8 cellular contexts compared by ENCODE assay signal in the genomic region with DNA sequence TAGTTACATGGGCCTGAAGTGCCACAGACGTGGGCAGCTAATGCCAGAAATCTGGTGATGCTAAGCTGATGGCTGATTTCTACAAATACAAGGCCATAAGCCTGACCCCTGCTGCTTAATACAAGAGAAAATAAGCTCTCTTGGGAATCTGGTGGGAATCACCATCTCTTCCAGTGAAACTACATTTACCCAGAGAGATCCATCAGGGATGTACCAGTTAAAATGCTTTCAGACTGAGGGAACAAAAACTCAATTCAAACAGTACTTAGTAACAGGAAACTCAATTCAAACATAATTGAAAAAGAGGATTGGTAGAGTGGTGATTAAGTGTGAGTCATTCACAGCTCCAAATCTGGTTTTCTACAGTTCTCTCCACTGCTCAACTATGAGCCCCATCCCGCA. TPM values are rescaled to one million over a fixed set of nuclear protein-coding genes. Genes with fewer than 3 reads are reported as not detected.
A peak's percentile ranks its signal among the peaks of the same experiment; 100 is the strongest.
DNase-seq lines count a peak whose midpoint lies in the region; ATAC-seq and TF ChIP-seq lines count a peak whose summit lies in the region.

No MANE protein-coding gene starts in this region.

- H4K5ac ChIP-seq in mesendoderm (ENCODE audit: low read length) = no peak overlapping the region

- no peak overlapping the region for H3K18ac ChIP-seq in mesendoderm (ENCODE audit: low read length)

- H3K79me2 ChIP-seq in ACC112 (ENCODE audit: control insufficient read depth, insufficient read depth, low read length, unreplicated experiment) (peaks cover 25% of the 10 kb centered on the region), mesendoderm (ENCODE audit: control insufficient read depth, insufficient read depth, low read length) (peaks cover 2% of the 10 kb centered on the region)

- H3K9ac ChIP-seq in HUES6 (ENCODE audit: low read length) = peak overlapping the region; percentile 98
- H3K9ac ChIP-seq in mesendoderm (ENCODE audit: low read length) = no peak overlapping the region

- no peak overlapping the region for H4K8ac ChIP-seq in mesendoderm (ENCODE audit: low read depth, low read length)

- no peak overlapping the region for H2BK120ac ChIP-seq in mesendoderm (ENCODE audit: low read depth, low read length)

- H3K36me3 ChIP-seq in ACC112 (ENCODE audit: insufficient read depth, low read length) (no peaks in the 10 kb centered on the region), HUES6 (ENCODE audit: control insufficient read depth, insufficient read depth, low read length) (no peaks in the 10 kb centered on the region), ascending aorta (peaks cover 0 to 2% of the 10 kb centered on the region in 2 donors), mesendoderm (ENCODE audit: control insufficient read depth, insufficient read depth, low read length) (no peaks in the 10 kb centered on the region)

- no peak overlapping the region for H3K4ac ChIP-seq in mesendoderm (ENCODE audit: low read depth, low read length)

- DNase-seq in ascending aorta (ENCODE audit: low spot score in 2 of 2) = no peak
- DNase-seq in mesendoderm = no peak
- DNase-seq in T1000 (lab: John Stamatoyannopoulos, UW) = no peak
- no peak for DNase-seq in anterior cingulate cortex (lab: John Stamatoyannopoulos, UW)

- H3K4me3 ChIP-seq in ACC112 (ENCODE audit: low read depth, low read length) (peak overlapping the region; percentile 46), HUES6 (ENCODE audit: low read depth, low read length) (no peak overlapping the region), ascending aorta (no peak overlapping the region), mesendoderm (ENCODE audit: low read length) (no peak overlapping the region)

- H3K27ac ChIP-seq in ACC112 (ENCODE audit: low read depth, low read length) (peak overlapping the region; percentile 98), HUES6 (ENCODE audit: low read depth, low read length) (0 out of 2 replicates have a peak overlapping the region, but pooled peaks have one; percentile 14), ascending aorta (peak overlapping the region; percentile 98 to 99), mesendoderm (ENCODE audit: low read depth, low read length) (peak overlapping the region; percentile 9)

- no CpG with 5 or more reads among the region's 2 CpGs for WGBS in mesendoderm (ENCODE audit: extremely low coverage, insufficient coverage, low lambda C conversion rate)

- H2AK5ac ChIP-seq in mesendoderm (ENCODE audit: low read length) = peak overlapping the region; percentile 43

- intact Hi-C loops in ascending aorta (cut with DNase I) = loop anchor here (2.0 to 10.0 kb wide), 2 partner anchors 153 to 637 kb away; a partner anchor contains a TSS

- H3K4me1 ChIP-seq in ACC112 (ENCODE audit: control insufficient read depth, insufficient read depth, low read length, unreplicated experiment) = peaks cover 30% of the 10 kb centered on the region
- H3K4me1 ChIP-seq in HUES6 (ENCODE audit: control insufficient read depth, insufficient read depth, low read length) = peaks cover 60% of the 10 kb centered on the region
- peaks cover 12 to 26% of the 10 kb centered on the region in 2 donors for H3K4me1 ChIP-seq in ascending aorta
- H3K4me1 ChIP-seq in mesendoderm (ENCODE audit: control insufficient read depth, low read depth, low read length) = peaks cover 8% of the 10 kb centered on the region

- peaks cover 1% of the 10 kb centered on the region for H3K79me1 ChIP-seq in mesendoderm (ENCODE audit: low read length)

- H3K23ac ChIP-seq in mesendoderm (ENCODE audit: low read length) = no peak overlapping the region

- no peaks in the 10 kb centered on the region for H3K9me3 ChIP-seq in HUES6 (ENCODE audit: control insufficient read depth, insufficient read depth, low read depth, low read length)
- H3K9me3 ChIP-seq in ascending aorta = no peaks in the 10 kb centered on the region

- TF ChIP-seq CTCF in ascending aorta (IDR thresholded peaks at IDR 0.05) = no peak

- no peak overlapping the region for H3K56ac ChIP-seq in mesendoderm (ENCODE audit: low read length)

- no peak overlapping the region for H2BK15ac ChIP-seq in mesendoderm (replicated peaks; ENCODE audit: low read depth)

- ATAC-seq in HG03108 (IDR thresholded peaks at IDR 0.05; ENCODE audit: unreplicated experiment) (no peak), HG03095 (IDR thresholded peaks at IDR 0.05; ENCODE audit: unreplicated experiment) (no peak)

- H2BK5ac ChIP-seq in mesendoderm (ENCODE audit: low read length) = no peak overlapping the region

- H3K27me3 ChIP-seq in ACC112 (ENCODE audit: insufficient read depth, low read length) (no peaks in the 10 kb centered on the region), HUES6 (ENCODE audit: control insufficient read depth, insufficient read depth, low read length) (no peaks in the 10 kb centered on the region), ascending aorta (no peaks in the 10 kb centered on the region), mesendoderm (ENCODE audit: insufficient read depth, low read length, poor library complexity) (no peaks in the 10 kb centered on the region)

- H3K4me2 ChIP-seq in mesendoderm (ENCODE audit: low read length) = no peak overlapping the region

- peak overlapping the region; percentile 95 for H2AFZ ChIP-seq in ACC112 (ENCODE audit: low read length, unreplicated experiment)

RNA-seq across cellular contexts. Expression of a gene that starts 1.7 kb away (rescaled TPM):
- 596 TPM for total RNA-seq in ascending aorta
- 15.8 TPM for polyA plus RNA-seq in mesendoderm (2013, experiment 1 of 2)
- 16.5 TPM for polyA plus RNA-seq in mesendoderm (2013, experiment 2 of 2)

Comparison
In these comparisons a context has a peak if more than half of its experiments do, and no peak if none do; other contexts are left out.
1. H3K27ac ChIP-seq: peak in every context shown above with its lines; median percentile 98 in ascending aorta; 98 in ACC112; 14 in HUES6; 9 in mesendoderm.